ENCODE assay signal across 11 cellular contexts in genomic region chr17:44523672-44523972, GRCh38. TPM values are rescaled to one million over a fixed set of nuclear protein-coding genes. Genes with fewer than 3 reads are reported as not detected.
DNase-seq lines count a peak whose midpoint lies in the region; ATAC-seq, FAIRE-seq and TF ChIP-seq lines count a peak whose summit lies in the region.
"Had no signal": no experiment of that assay in that cellular context is flagged by ENCODE, and none has a peak within 500 bp of the region (broad histone marks: within the 10 kb centered on the region; RNA-seq: fewer than 3 reads in every experiment).

No MANE protein-coding gene starts in this region.

- in situ Hi-C loops in IMR-90 (cut with MboI; ENCODE audit: low sequenced_read_pairs): loop anchor here (25.0 kb wide), 1 partner anchor 311 kb away; the partner anchor contains the start of gene UBTF

- H3K79me1 ChIP-seq in IMR-90 (ENCODE audit: low read depth in 1 of 2, low read length in 2 of 2): no peaks in the 10 kb centered on the region

- TF ChIP-seq CTCF in Calu3 (IDR thresholded peaks at IDR 0.05; ENCODE audit: unreplicated experiment) (no peak), IMR-90 (conservative IDR thresholded peaks at IDR 0.05; ENCODE audit: low read depth, low read length) (no peak), PC-9 (conservative IDR thresholded peaks at IDR 0.05) (no peak), keratinocyte (optimal IDR thresholded peaks at IDR 0.05 in 1 of 3, IDR thresholded peaks at IDR 0.05 in 1 of 3, conservative IDR thresholded peaks at IDR 0.05 in 1 of 3; ENCODE audit: extremely low read depth in 1 of 3, insufficient read depth in 2 of 3, low read length in 3 of 3) (no peak)

- no peak for ATAC-seq in IMR-90 (ENCODE audit: low read depth)
- no peak for ATAC-seq in HG02981 (IDR thresholded peaks at IDR 0.05; ENCODE audit: unreplicated experiment)
- ATAC-seq: CD8-positive, alpha-beta T cell had no signal

- H4K20me1 ChIP-seq in IMR-90 (ENCODE audit: insufficient read depth, low read length) (no peaks in the 10 kb centered on the region), PC-9 (ENCODE audit: insufficient read depth) (no peaks in the 10 kb centered on the region), keratinocyte (ENCODE audit: control insufficient read depth, extremely low read depth, insufficient read depth, low read length) (no peaks in the 10 kb centered on the region)

- no peak overlapping the region for H3K27ac ChIP-seq in IMR-90 (ENCODE audit: insufficient read depth, low read length)
- H3K27ac ChIP-seq in PC-9: no peak overlapping the region
- no peak overlapping the region for H3K27ac ChIP-seq in keratinocyte (ENCODE audit: control insufficient read depth, insufficient read depth, low read length)

- no peak overlapping the region for H3K14ac ChIP-seq in IMR-90 (replicated peaks; ENCODE audit: low read depth, low read length)

- no peaks in the 10 kb centered on the region for H3K27me3 ChIP-seq in IMR-90 (ENCODE audit: control insufficient read depth, insufficient read depth, low read length)
- no peaks in the 10 kb centered on the region for H3K27me3 ChIP-seq in PC-9 (ENCODE audit: insufficient read depth, low read depth)
- H3K27me3 ChIP-seq in keratinocyte (ENCODE audit: control insufficient read depth, extremely low read depth, insufficient read depth, low read length): no peaks in the 10 kb centered on the region

- no peak overlapping the region for H3K4ac ChIP-seq in IMR-90 (ENCODE audit: low read depth, low read length)

- no peak overlapping the region for H2BK15ac ChIP-seq in IMR-90 (ENCODE audit: low read depth, low read length)

- no peak overlapping the region for H3K23ac ChIP-seq in IMR-90 (ENCODE audit: low read depth, low read length)

- intact Hi-C loops in Calu3 (cut with micrococcal nuclease; ENCODE audit: unreplicated experiment) (loop anchor here (2.0 kb wide), 1 partner anchor 123 kb away; no protein-coding TSS in a partner anchor), IMR-90 (cut with micrococcal nuclease) (loop anchor here (1.0 to 5.0 kb wide), 3 partner anchors 123 to 321 kb away; no protein-coding TSS in a partner anchor), PC-9 (cut with micrococcal nuclease; ENCODE audit: unreplicated experiment) (no loop called here)

- H2AK5ac ChIP-seq in IMR-90 (ENCODE audit: low read depth, low read length): no peak overlapping the region

- 100% methylated on average over 2 of the region's 3 CpGs; no CpG with 5 or more reads in 1 of the 2 experiments for WGBS in IMR-90 (ENCODE audit: extremely low coverage in 2 of 2, insufficient read length in 1 of 2), 2 experiments

- H3K9me3 Mint-ChIP-seq in Calu3 (ENCODE audit: low read depth, unreplicated experiment): no peaks in the 10 kb centered on the region

- POLR2A ChIA-PET in IMR-90 (lab: Charles Lee; ENCODE audit: unreplicated experiment): no interaction called here
- POLR2A ChIA-PET in PC-9 (lab: Charles Lee; ENCODE audit: unreplicated experiment): interaction anchor here (0.6 to 0.8 kb wide), 2 partner anchors 224 to 337 kb away, joined by 5 read pairs; no protein-coding TSS in a partner anchor

- no peak overlapping the region for H2BK20ac ChIP-seq in IMR-90 (ENCODE audit: low read depth, low read length)

- no peak for FAIRE-seq in keratinocyte (lab: Jason Lieb, UNC)
- FAIRE-seq: HTR-8/SVneo had no signal

- no peak for TF ChIP-seq RAD21 in IMR-90 (IDR thresholded peaks at IDR 0.05; ENCODE audit: low read length)

- dilution Hi-C loops in IMR-90 (cut with HindIII; ENCODE audit: low sequenced_read_pairs, unreplicated experiment): no loop called here
- dilution Hi-C loops in keratinocyte (cut with MboI; ENCODE audit: extremely low pct_ligation_motif_present, low sequenced_read_pairs): no loop called here

- no peak overlapping the region for H3K4me3 ChIP-seq in IMR-90 (ENCODE audit: insufficient read depth, low read depth, low read length)
- H3K4me3 ChIP-seq in PC-9: no peak overlapping the region
- H3K4me3 ChIP-seq in keratinocyte (ENCODE audit: control insufficient read depth in 2 of 3, extremely low read depth in 1 of 3, insufficient read depth in 2 of 3, low read depth in 1 of 3, low read length in 3 of 3): no peak overlapping the region

- no peaks in the 10 kb centered on the region for H3K4me1 Mint-ChIP-seq in Calu3 (ENCODE audit: low read depth, unreplicated experiment)

- H3K56ac ChIP-seq in IMR-90 (ENCODE audit: extremely low read depth, insufficient read depth, low read length): no peak overlapping the region

- CTCF ChIA-PET in Calu3 (lab: Charles Lee) (interaction anchor here (0.6 to 2.3 kb wide), 25 partner anchors 9 to 625 kb away, joined by 3 to 14 read pairs (median 4); partner anchors contain the start of genes FAM171A2, GRN and HEXIM1), IMR-90 (lab: Yijun Ruan, JAX) (interaction anchor here (0.6 to 2.3 kb wide), 13 partner anchors 9 to 314 kb away, joined by 3 to 11 read pairs (median 4); no protein-coding TSS in a partner anchor), PC-9 (lab: Charles Lee) (interaction anchor here (0.6 to 0.8 kb wide), 3 partner anchors 22 to 102 kb away, joined by 3 to 4 read pairs (median 3); no protein-coding TSS in a partner anchor)

- H3K4me3 Mint-ChIP-seq in Calu3 (ENCODE audit: low read depth, unreplicated experiment): no peak overlapping the region
- H3K4me3 Mint-ChIP-seq: CD8-positive, alpha-beta T cell had no signal

- peak overlapping the region; percentile 56 for H2AFZ ChIP-seq in IMR-90 (replicated peaks; ENCODE audit: low read length, poor library complexity)
- H2AFZ ChIP-seq in PC-9: peak overlapping the region; percentile 72
- peak overlapping the region; percentile 76 for H2AFZ ChIP-seq in keratinocyte (ENCODE audit: control insufficient read depth, low read length)

- H3K4me1 ChIP-seq in IMR-90 (ENCODE audit: control insufficient read depth, insufficient read depth, low read length) (no peaks in the 10 kb centered on the region), PC-9 (replicated peaks; ENCODE audit: insufficient read depth) (no peaks in the 10 kb centered on the region), keratinocyte (ENCODE audit: control insufficient read depth, extremely low read depth, insufficient read depth, low read length) (no peaks in the 10 kb centered on the region)

- no peak overlapping the region for H2AK9ac ChIP-seq in IMR-90 (replicated peaks; ENCODE audit: low read depth, low read length, poor library complexity)

- H3K18ac ChIP-seq in IMR-90 (ENCODE audit: low read depth, low read length): no peak overlapping the region

- H2BK120ac ChIP-seq in IMR-90 (ENCODE audit: low read depth, low read length): no peak overlapping the region

- H3K27ac Mint-ChIP-seq in Calu3 (ENCODE audit: unreplicated experiment): peak overlapping the region; percentile 22
- H3K27ac Mint-ChIP-seq: CD8-positive, alpha-beta T cell had no signal

- no peaks in the 10 kb centered on the region for H3K36me3 Mint-ChIP-seq in Calu3 (ENCODE audit: insufficient read depth, unreplicated experiment)
- H3K36me3 Mint-ChIP-seq: CD8-positive, alpha-beta T cell had no signal

- no peaks in the 10 kb centered on the region for H3F3A ChIP-seq in PC-9 (ENCODE audit: insufficient read depth, low read depth)

- H3K9ac ChIP-seq in IMR-90 (ENCODE audit: low read depth, low read length) (no peak overlapping the region), keratinocyte (ENCODE audit: control insufficient read depth, extremely low read depth, insufficient read depth, low read length) (no peak overlapping the region)

- H3K9me1 ChIP-seq in IMR-90 (ENCODE audit: insufficient read depth, low read length) (no peaks in the 10 kb centered on the region), keratinocyte (ENCODE audit: control insufficient read depth, extremely low read depth, insufficient read depth, low read length) (no peaks in the 10 kb centered on the region)

- H3K9me2 ChIP-seq in PC-9 (ENCODE audit: insufficient read depth): no peaks in the 10 kb centered on the region

- no peak overlapping the region for H4K91ac ChIP-seq in IMR-90 (ENCODE audit: insufficient read depth, low read depth, low read length)

- H3K4me2 ChIP-seq in IMR-90 (ENCODE audit: low read depth, low read length) (no peak overlapping the region), PC-9 (no peak overlapping the region), keratinocyte (ENCODE audit: control insufficient read depth, extremely low read depth, insufficient read depth, low read depth, low read length) (no peak overlapping the region)

- H3K36me3 ChIP-seq in IMR-90 (ENCODE audit: control insufficient read depth, insufficient read depth, low read length): no peaks in the 10 kb centered on the region
- no peaks in the 10 kb centered on the region for H3K36me3 ChIP-seq in PC-9 (ENCODE audit: low read depth)
- H3K36me3 ChIP-seq in keratinocyte (ENCODE audit: control insufficient read depth in 2 of 2, extremely low read depth in 1 of 2, insufficient read depth in 2 of 2, low read length in 2 of 2): no peaks in the 10 kb centered on the region

- peak overlapping the region; percentile 18 to 67; a peak in 3 of 4 replicates for H4K8ac ChIP-seq in IMR-90 (ENCODE audit: low read depth in 2 of 2, low read length in 2 of 2)

- no peak overlapping the region for H2BK5ac ChIP-seq in IMR-90 (ENCODE audit: low read depth, low read length, poor library complexity, severe bottlenecking)

- H4K5ac ChIP-seq in IMR-90 (ENCODE audit: low read depth, low read length): peak overlapping the region; percentile 77

- H3K79me2 ChIP-seq in PC-9 (ENCODE audit: low read depth) (no peaks in the 10 kb centered on the region), keratinocyte (ENCODE audit: control insufficient read depth, insufficient read depth, low read length) (no peaks in the 10 kb centered on the region)

- no TSS peak for BruUV-seq in Calu3 (replicated peaks; lab: Mats Ljungman, UMichigan)
- BruUV-seq in IMR-90 (replicated peaks; lab: Mats Ljungman, UMichigan): no TSS peak
- BruUV-seq in PC-9 (replicated peaks; lab: Mats Ljungman, UMichigan): no TSS peak

- H3K27me3 Mint-ChIP-seq in Calu3 (ENCODE audit: unreplicated experiment): peaks cover 14% of the 10 kb centered on the region

- TF ChIP-seq POLR2A in IMR-90 (IDR thresholded peaks at IDR 0.05; ENCODE audit: low read depth, low read length): no peak

- no peaks in the 10 kb centered on the region for H3K9me3 ChIP-seq in IMR-90 (ENCODE audit: control insufficient read depth, insufficient read depth, low read length)
- H3K9me3 ChIP-seq in PC-9 (ENCODE audit: insufficient read depth, low read depth): no peaks in the 10 kb centered on the region; the same call in 1 of the 2 replicates
- no peaks in the 10 kb centered on the region for H3K9me3 ChIP-seq in keratinocyte (ENCODE audit: control insufficient read depth, low read depth, low read length)

- no peak for DNase-seq in Calu3
- DNase-seq in IMR-90: no peak
- no peak for DNase-seq in PC-9
- DNase-seq in keratinocyte (ENCODE audit: low read depth, low spot score): no peak
- no peak for DNase-seq in SHP77 treated with DMSO at 0.1 percent for 48 hours (lab: John Stamatoyannopoulos, UW)
- DNase-seq in NCI-H510A (lab: John Stamatoyannopoulos, UW): no peak
- DNase-seq in NCI-H2081 (lab: John Stamatoyannopoulos, UW): no peak
- DNase-seq: NCI-H524 treated with DMSO at 0.1 percent for 48 hours had no signal

RNA-seq across cellular contexts. Expression of gene GPATCH8, which starts 20.4 kb away (rescaled TPM):
- total RNA-seq in Calu3 (2022) (57.8 and 60.1 TPM in 2 replicates), IMR-90 (2012; rRNA removed) (8.8 and 13.3 TPM in 2 replicates), PC-9 (2021) (31.0 and 39.4 TPM in 2 replicates)
- polyA plus RNA-seq in IMR-90 (2012; rRNA removed) (13.2 and 13.4 TPM in 2 replicates), keratinocyte (11.4 to 15.1 TPM (median 13.4 TPM) in 3 replicates)
- polyA plus RNA-seq in IMR-90 (2012; cell fraction: cytosol; rRNA removed): 4.0 and 6.5 TPM in 2 replicates
- polyA plus RNA-seq in IMR-90 (2012; cell fraction: nucleus; rRNA removed; ENCODE audit: low replicate concordance): 23.4 and 34.8 TPM in 2 replicates
- polyA plus RNA-seq in keratinocyte (2011; ENCODE audit: low read depth): 37.0 TPM
- 9.6 and 12.4 TPM in 2 replicates for polyA plus RNA-seq in keratinocyte (2011; cell fraction: cytosol; rRNA removed)
- 31.2 and 31.7 TPM in 2 replicates for polyA plus RNA-seq in keratinocyte (2011; cell fraction: nucleus; rRNA removed)
- polyA plus RNA-seq in keratinocyte (2012; ENCODE audit: low replicate concordance): 13.4 and 13.8 TPM in 2 replicates
- polyA minus RNA-seq in keratinocyte: 17.8 to 27.3 TPM (median 19.9 TPM) in 3 replicates
- polyA minus RNA-seq in keratinocyte (2011; cell fraction: cytosol; rRNA and poly(A)+ RNA removed): 8.4 TPM
- polyA minus RNA-seq in keratinocyte (2011; cell fraction: nucleus; rRNA and poly(A)+ RNA removed): 26.6 and 47.6 TPM in 2 replicates

RNA-seq across cellular contexts. Expression of gene FZD2, which starts 33.7 kb away (rescaled TPM):
- total RNA-seq in Calu3 (2022) (28.5 and 35.8 TPM in 2 replicates), IMR-90 (2012; rRNA removed) (21.3 and 22.8 TPM in 2 replicates), PC-9 (2021) (50.5 and 61.8 TPM in 2 replicates)
- polyA plus RNA-seq in IMR-90 (2012; rRNA removed) (130 and 133 TPM in 2 replicates), keratinocyte (2.6 to 4.6 TPM (median 2.7 TPM) in 3 replicates)
- 46.5 and 172 TPM in 2 replicates for polyA plus RNA-seq in IMR-90 (2012; cell fraction: cytosol; rRNA removed)
- 28.2 and 69.3 TPM in 2 replicates for polyA plus RNA-seq in IMR-90 (2012; cell fraction: nucleus; rRNA removed; ENCODE audit: low replicate concordance)
- polyA plus RNA-seq in keratinocyte (2011; ENCODE audit: low read depth): not detected
- 0.98 and 2.2 TPM in 2 replicates for polyA plus RNA-seq in keratinocyte (2011; cell fraction: cytosol; rRNA removed)
- 3.9 and 6.6 TPM in 2 replicates for polyA plus RNA-seq in keratinocyte (2011; cell fraction: nucleus; rRNA removed)
- polyA plus RNA-seq in keratinocyte (2012; ENCODE audit: low replicate concordance): 0.21 and 6.3 TPM in 2 replicates
- 3.0 to 13.8 TPM (median 3.9 TPM) in 3 replicates for polyA minus RNA-seq in keratinocyte
- polyA minus RNA-seq in keratinocyte (2011; cell fraction: cytosol; rRNA and poly(A)+ RNA removed): 6.9 TPM
- 8.8 and 9.9 TPM in 2 replicates for polyA minus RNA-seq in keratinocyte (2011; cell fraction: nucleus; rRNA and poly(A)+ RNA removed)
- total RNA-seq: CD8-positive, alpha-beta T cell had no signal
